ENCODE assay signal across 17 cellular contexts in genomic region chr22:47245786-47246185, GRCh38.
DNase-seq lines count a peak whose midpoint lies in the region; ATAC-seq and TF ChIP-seq lines count a peak whose summit lies in the region.
"Had no signal": no experiment of that assay in that cellular context is flagged by ENCODE, and none has a peak within 500 bp of the region (broad histone marks: within the 10 kb centered on the region; RNA-seq: fewer than 3 reads in every experiment).

No MANE protein-coding gene starts in this region.

- no peaks in the 10 kb centered on the region for H3K27me3 ChIP-seq in right atrium auricular region
- H3K27me3 ChIP-seq in lung (ENCODE audit: control insufficient read depth, insufficient read depth) = no peaks in the 10 kb centered on the region
- H3K27me3 ChIP-seq: BLaER1 had no signal

- H3K4me3 ChIP-seq in right atrium auricular region (no peak overlapping the region), lung (no peak overlapping the region)
- H3K4me3 ChIP-seq: BLaER1 had no signal

- DNase-seq in right atrium auricular region (ENCODE audit: low spot score) (peak; percentile 48), cardiac septum (ENCODE audit: low spot score) (no peak), lung (ENCODE audit: low spot score) (peak; percentile 6), type B pancreatic cell (ENCODE audit: extremely low spot score, unreplicated experiment) (peak; percentile 43)
- no peak for DNase-seq in activated T-helper 1 cell treated with anti-CD3 and anti-CD28 coated beads, Interleukin-12 subunit alpha, Interleukin-12 subunit beta, Interleukin-2, Interleukin-4 antibody, amounts not matched to agents 30 ng/mL and 10 ng/mL and 1 ng/mL, durations not matched to agents 14 hours and 24 hours and 36 hours (ENCODE audit: low spot score)
- DNase-seq in activated CD4-positive, alpha-beta T cell treated with anti-CD3 and anti-CD28 coated beads, Interleukin-2, amount 50 U/mL, for 48 hours = no peak
- DNase-seq: 8988T; CD4-positive, alpha-beta memory T cell; DMS153; DMS79; GDM1; GOT3; H7 had no signal

- no peaks in the 10 kb centered on the region for H3K4me1 ChIP-seq in right atrium auricular region
- H3K4me1 ChIP-seq in lung (ENCODE audit: control insufficient read depth in 2 of 2, insufficient read depth in 2 of 2, low read length in 2 of 2) = no peaks in the 10 kb centered on the region

- intact Hi-C loops in cardiac septum (cut with DNase I) = no loop called here
- intact Hi-C loops in activated T-helper 1 cell treated with anti-CD3 and anti-CD28 coated beads, Interleukin-12 subunit alpha, Interleukin-12 subunit beta, Interleukin-2, Interleukin-4 antibody, amounts not matched to agents 30 ng/mL and 10 ng/mL and 1 ng/mL, durations not matched to agents 14 hours and 24 hours and 36 hours (cut with micrococcal nuclease) = no loop called here

- H3K27ac ChIP-seq in right atrium auricular region (no peak overlapping the region), lung (ENCODE audit: low read depth in 1 of 2, low read length in 1 of 2) (no peak overlapping the region)
- H3K27ac ChIP-seq: BLaER1 had no signal

- no peaks in the 10 kb centered on the region for H3K36me3 Mint-ChIP-seq in type B pancreatic cell
- no peaks in the 10 kb centered on the region for H3K36me3 Mint-ChIP-seq in activated T-helper 1 cell treated with anti-CD3 and anti-CD28 coated beads, Interleukin-12 subunit alpha, Interleukin-12 subunit beta, Interleukin-2, Interleukin-4 antibody, amounts not matched to agents 30 ng/mL and 10 ng/mL and 1 ng/mL, durations not matched to agents 14 hours and 24 hours and 36 hours (ENCODE audit: low read depth)
- H3K36me3 Mint-ChIP-seq: CD14-positive monocyte; CD4-positive, alpha-beta memory T cell had no signal

- no peak overlapping the region for H3K27ac Mint-ChIP-seq in type B pancreatic cell
- H3K27ac Mint-ChIP-seq in activated T-helper 1 cell treated with anti-CD3 and anti-CD28 coated beads, Interleukin-12 subunit alpha, Interleukin-12 subunit beta, Interleukin-2, Interleukin-4 antibody, amounts not matched to agents 30 ng/mL and 10 ng/mL and 1 ng/mL, durations not matched to agents 14 hours and 24 hours and 36 hours = no peak overlapping the region
- H3K27ac Mint-ChIP-seq: CD14-positive monocyte; CD4-positive, alpha-beta memory T cell had no signal

- 87 to 89% methylated on average over 7 of the region's 7 CpGs for WGBS in lung, 2 donors

- H3K4me1 Mint-ChIP-seq in type B pancreatic cell (ENCODE audit: unreplicated experiment) = no peaks in the 10 kb centered on the region
- H3K4me1 Mint-ChIP-seq in activated T-helper 1 cell treated with anti-CD3 and anti-CD28 coated beads, Interleukin-12 subunit alpha, Interleukin-12 subunit beta, Interleukin-2, Interleukin-4 antibody, amounts not matched to agents 30 ng/mL and 10 ng/mL and 1 ng/mL, durations not matched to agents 14 hours and 24 hours and 36 hours (ENCODE audit: low read depth) = no peaks in the 10 kb centered on the region
- H3K4me1 Mint-ChIP-seq: CD14-positive monocyte; CD4-positive, alpha-beta memory T cell had no signal

- ATAC-seq in lung (ENCODE audit: insufficient read depth, low FRiP score) (no peak), HG02763 (IDR thresholded peaks at IDR 0.05; ENCODE audit: unreplicated experiment) (no peak)
- ATAC-seq: HepG2 had no signal

- H3K9me3 Mint-ChIP-seq in type B pancreatic cell = peaks cover 13% of the 10 kb centered on the region
- H3K9me3 Mint-ChIP-seq in activated T-helper 1 cell treated with anti-CD3 and anti-CD28 coated beads, Interleukin-12 subunit alpha, Interleukin-12 subunit beta, Interleukin-2, Interleukin-4 antibody, amounts not matched to agents 30 ng/mL and 10 ng/mL and 1 ng/mL, durations not matched to agents 14 hours and 24 hours and 36 hours = no peaks in the 10 kb centered on the region

- TF ChIP-seq CTCF in right atrium auricular region (IDR thresholded peaks at IDR 0.05) = no peak
- no peak for TF ChIP-seq CTCF in lung (IDR thresholded peaks at IDR 0.05; ENCODE audit: control extremely low read depth, extremely low read depth)
- TF ChIP-seq CTCF in type B pancreatic cell (conservative IDR thresholded peaks at IDR 0.05) = no peak

- no peaks in the 10 kb centered on the region for H3K27me3 Mint-ChIP-seq in type B pancreatic cell
- no peaks in the 10 kb centered on the region for H3K27me3 Mint-ChIP-seq in activated T-helper 1 cell treated with anti-CD3 and anti-CD28 coated beads, Interleukin-12 subunit alpha, Interleukin-12 subunit beta, Interleukin-2, Interleukin-4 antibody, amounts not matched to agents 30 ng/mL and 10 ng/mL and 1 ng/mL, durations not matched to agents 14 hours and 24 hours and 36 hours (ENCODE audit: insufficient read depth)

- H3K36me3 ChIP-seq in right atrium auricular region (no peaks in the 10 kb centered on the region), lung (ENCODE audit: control insufficient read depth in 2 of 2, insufficient read depth in 2 of 2, low read length in 2 of 2) (no peaks in the 10 kb centered on the region)
- H3K36me3 ChIP-seq: BLaER1 had no signal

- no peak overlapping the region for H3K4me3 Mint-ChIP-seq in type B pancreatic cell
- H3K4me3 Mint-ChIP-seq in activated T-helper 1 cell treated with anti-CD3 and anti-CD28 coated beads, Interleukin-12 subunit alpha, Interleukin-12 subunit beta, Interleukin-2, Interleukin-4 antibody, amounts not matched to agents 30 ng/mL and 10 ng/mL and 1 ng/mL, durations not matched to agents 14 hours and 24 hours and 36 hours = no peak overlapping the region
- H3K4me3 Mint-ChIP-seq: CD14-positive monocyte; CD4-positive, alpha-beta memory T cell had no signal

- H3K9me3 ChIP-seq in right atrium auricular region (peaks cover 0 to 4% of the 10 kb centered on the region in 2 donors), lung (ENCODE audit: control insufficient read depth in 2 of 2, insufficient read depth in 1 of 2, low read length in 1 of 2) (peaks cover 0 to 6% of the 10 kb centered on the region in 2 donors)

Comparison
In these comparisons a context has a peak if more than half of its experiments do, and no peak if none do; other contexts are left out.
1. DNase-seq: peak in right atrium auricular region (single experiment), lung (single experiment) and type B pancreatic cell (single experiment); none in cardiac septum (single experiment), activated T-helper 1 cell treated with anti-CD3 and anti-CD28 coated beads, Interleukin-12 subunit alpha, Interleukin-12 subunit beta, Interleukin-2, Interleukin-4 antibody, amounts not matched to agents 30 ng/mL and 10 ng/mL and 1 ng/mL, durations not matched to agents 14 hours and 24 hours and 36 hours (single experiment) and activated CD4-positive, alpha-beta T cell treated with anti-CD3 and anti-CD28 coated beads, Interleukin-2, amount 50 U/mL, for 48 hours (0 of 2).